Comparison of ENCODE assay signal across 1 cellular context in genomic region chr2:231159306-231159705, GRCh38.
TF ChIP-seq lines count a peak whose summit lies in the region.

No MANE protein-coding gene starts in this region.

TF ChIP-seq in IMR-90, 13 proteins besides CTCF, POLR2A, EP300 and RAD21 (continued from another document):
- TF ChIP-seq ELK1 (IDR thresholded peaks at IDR 0.05; ENCODE audit: borderline replicate concordance, low read depth, low read length) (no peak), SMC3 (IDR thresholded peaks at IDR 0.05; ENCODE audit: low read depth, low read length) (no peak), CEBPB (IDR thresholded peaks at IDR 0.05; ENCODE audit: low read depth, low read length) (no peak), RCOR1 (IDR thresholded peaks at IDR 0.05; ENCODE audit: insufficient replicate concordance, low read length) (no peak), CHD1 (IDR thresholded peaks at IDR 0.05; ENCODE audit: low read depth, low read length) (no peak), USF2 (IDR thresholded peaks at IDR 0.05; ENCODE audit: low read depth, low read length) (no peak), MAZ (IDR thresholded peaks at IDR 0.05; ENCODE audit: borderline replicate concordance, low read depth, low read length) (no peak), MXI1 (IDR thresholded peaks at IDR 0.05; ENCODE audit: borderline replicate concordance, low read depth, low read length) (no peak)
